ENCODE assay signal across 8 cellular contexts in the genomic region with DNA sequence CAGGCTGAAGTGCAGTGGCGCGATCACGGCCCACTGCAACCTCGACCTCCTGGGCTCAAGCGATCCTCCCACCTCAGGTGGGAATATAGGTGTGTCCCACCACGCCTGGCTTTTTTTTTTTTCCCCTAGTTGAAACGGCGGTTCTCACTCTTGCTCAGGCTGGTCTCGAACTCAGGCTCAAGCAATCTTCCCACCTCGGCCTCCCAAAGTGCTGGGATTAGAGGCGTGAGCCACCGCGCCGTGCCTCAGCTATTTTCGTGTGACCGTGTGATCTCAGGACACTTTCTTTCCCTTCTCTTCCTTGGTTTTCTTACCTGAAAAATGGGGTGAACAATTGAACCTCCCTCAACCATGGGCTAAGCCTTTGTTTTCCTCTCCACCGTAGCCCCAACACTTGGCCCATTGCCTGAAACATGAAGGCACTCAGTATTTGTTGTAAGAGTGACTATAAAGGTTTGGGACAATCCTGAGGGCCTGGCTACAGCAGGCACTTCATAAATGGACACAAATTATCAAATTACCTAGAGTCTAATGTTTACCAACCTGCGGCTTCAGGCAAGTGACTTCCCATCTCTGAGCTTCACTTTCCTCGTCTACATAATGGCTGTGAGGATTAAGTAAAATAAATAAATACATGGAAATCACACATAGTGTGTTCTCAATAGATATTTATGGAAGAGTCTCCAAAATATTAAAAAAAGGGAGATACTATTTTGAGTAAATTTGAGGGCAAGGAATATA. TPM values are rescaled to one million over a fixed set of nuclear protein-coding genes. Genes with fewer than 3 reads are reported as not detected.
DNase-seq lines count a peak whose midpoint lies in the region; ATAC-seq and TF ChIP-seq lines count a peak whose summit lies in the region.

No MANE protein-coding gene starts in this region.

- TF ChIP-seq CTCF in Peyer's patch (IDR thresholded peaks at IDR 0.05) (no peak), psoas muscle (IDR thresholded peaks at IDR 0.05) (no peak)

- intact Hi-C loops in psoas muscle (cut with DNase I), result loop anchor here in 1 of 2 donors (10.0 kb wide), 1 partner anchor 141 kb away; no protein-coding TSS in a partner anchor
- intact Hi-C loops in aorta (cut with DNase I), result loop anchor here in 1 of 2 donors (2.0 kb wide), 1 partner anchor 31 kb away; a partner anchor contains a TSS

- peak in 1 of 3 donors; percentile 51 for DNase-seq in Peyer's patch
- no peak for DNase-seq in epithelial cell of prostate (ENCODE audit: low read depth, low spot score)
- no peak for DNase-seq in psoas muscle
- no peak for DNase-seq in aorta
- no peak for DNase-seq in CD1c-positive myeloid dendritic cell (ENCODE audit: extremely low spot score)
- no peak for DNase-seq in AG08396 (ENCODE audit: low spot score)

- H3K9me3 ChIP-seq in Peyer's patch, result no peaks in the 10 kb centered on the region
- no peaks in the 10 kb centered on the region for H3K9me3 ChIP-seq in psoas muscle
- H3K9me3 ChIP-seq in aorta (ENCODE audit: control insufficient read depth, low read length), result no peaks in the 10 kb centered on the region

- TF ChIP-seq POLR2A in Peyer's patch (IDR thresholded peaks at IDR 0.05), result no peak

- ATAC-seq in GM18858 (IDR thresholded peaks at IDR 0.05; ENCODE audit: unreplicated experiment), result peak; percentile 3
- peak; percentile 1 for ATAC-seq in HG03103 (IDR thresholded peaks at IDR 0.05; ENCODE audit: low read depth, unreplicated experiment)
- ATAC-seq in psoas muscle, result no peak
- ATAC-seq in aorta (ENCODE audit: low FRiP score), result no peak

- peak overlapping the region; percentile 45 to 72 (median 56) for H3K4me3 ChIP-seq in Peyer's patch
- peak overlapping the region; percentile 75 for H3K4me3 ChIP-seq in psoas muscle
- H3K4me3 ChIP-seq in aorta (ENCODE audit: low read length in 2 of 2), result peak overlapping the region in 1 of 2 donors; percentile 22

- H3K27me3 ChIP-seq in Peyer's patch, result no peaks in the 10 kb centered on the region
- H3K27me3 ChIP-seq in psoas muscle (ENCODE audit: insufficient read depth in 3 of 3, low read length in 2 of 3), result no peaks in the 10 kb centered on the region
- no peaks in the 10 kb centered on the region for H3K27me3 ChIP-seq in aorta (ENCODE audit: control insufficient read depth in 1 of 2, insufficient read depth in 2 of 2, low read length in 1 of 2)

- H3K36me3 ChIP-seq in Peyer's patch (peaks cover 0 to 4% (median 0%) of the 10 kb centered on the region in 3 donors), psoas muscle (ENCODE audit: insufficient read depth in 1 of 2, low read depth in 1 of 2) (peaks cover 0 to 8% of the 10 kb centered on the region in 2 donors), aorta (ENCODE audit: control insufficient read depth in 1 of 2, insufficient read depth in 2 of 2, low read length in 1 of 2) (no peaks in the 10 kb centered on the region)

- H3K27ac ChIP-seq in Peyer's patch, result peak overlapping the region; percentile 87 to 94 (median 90)
- peak overlapping the region; percentile 99 for H3K27ac ChIP-seq in epithelial cell of prostate
- H3K27ac ChIP-seq in psoas muscle, result peak overlapping the region; percentile 91
- H3K27ac ChIP-seq in aorta (ENCODE audit: low read depth in 1 of 2, low read length in 2 of 2), result peak overlapping the region in 1 of 2 donors; percentile 26

- H3K4me1 ChIP-seq in Peyer's patch (peaks cover 0 to 27% (median 9%) of the 10 kb centered on the region in 4 donors), psoas muscle (peaks cover 34% of the 10 kb centered on the region), aorta (ENCODE audit: control insufficient read depth in 1 of 2, insufficient read depth in 2 of 2, low read length in 2 of 2) (no peaks in the 10 kb centered on the region)

- WGBS in psoas muscle, 3 donors, result 33 to 35% (median 34%) methylated on average over 19 of the region's 19 CpGs
- 42 to 46% methylated on average over 19 of the region's 19 CpGs for WGBS in aorta, 2 donors

RNA-seq across cellular contexts. Expression of a gene that starts 31.4 kb away (rescaled TPM):
- 100 to 1,000 TPM; 408 to 760 (median 570) TPM for total RNA-seq in Peyer's patch
- 100 to 1,000 TPM in 2 of 4 donors, 10 to 100 TPM in 2; 25.1 to 129 (median 102) TPM for total RNA-seq in psoas muscle
- 100 to 1,000 TPM in 1 of 3 donors, 10 to 100 TPM in 2; 45.1 to 574 (median 45.2) TPM for polyA plus RNA-seq in psoas muscle
- 100 to 1,000 TPM; 170 to 396 TPM for total RNA-seq in aorta
- 100 to 1,000 TPM; 163 to 382 TPM for polyA plus RNA-seq in aorta

RNA-seq across cellular contexts. Expression of a gene that starts 59.5 kb away (rescaled TPM):
- total RNA-seq in Peyer's patch (10 to 100 TPM; 38.9 to 97.4 (median 56.3) TPM), psoas muscle (10 to 100 TPM; 32.4 to 62.5 (median 49.2) TPM), aorta (100 to 1,000 TPM; 136 to 139 TPM)
- polyA plus RNA-seq in psoas muscle (100 to 1,000 TPM in 1 of 3 donors, 10 to 100 TPM in 2; 44.0 to 112 (median 48.4) TPM), aorta (100 to 1,000 TPM in 1 of 2 donors, 10 to 100 TPM in 1; 41.8 to 108 TPM)

Comparison
In these comparisons a context has a peak if more than half of its experiments do, and no peak if none do; other contexts are left out.
1. ATAC-seq: peak in GM18858 (single experiment) and HG03103 (single experiment); none in psoas muscle (0 of 4) and aorta (single experiment).